Comparison of ENCODE assay signal across 8 cellular contexts in the genomic region with DNA sequence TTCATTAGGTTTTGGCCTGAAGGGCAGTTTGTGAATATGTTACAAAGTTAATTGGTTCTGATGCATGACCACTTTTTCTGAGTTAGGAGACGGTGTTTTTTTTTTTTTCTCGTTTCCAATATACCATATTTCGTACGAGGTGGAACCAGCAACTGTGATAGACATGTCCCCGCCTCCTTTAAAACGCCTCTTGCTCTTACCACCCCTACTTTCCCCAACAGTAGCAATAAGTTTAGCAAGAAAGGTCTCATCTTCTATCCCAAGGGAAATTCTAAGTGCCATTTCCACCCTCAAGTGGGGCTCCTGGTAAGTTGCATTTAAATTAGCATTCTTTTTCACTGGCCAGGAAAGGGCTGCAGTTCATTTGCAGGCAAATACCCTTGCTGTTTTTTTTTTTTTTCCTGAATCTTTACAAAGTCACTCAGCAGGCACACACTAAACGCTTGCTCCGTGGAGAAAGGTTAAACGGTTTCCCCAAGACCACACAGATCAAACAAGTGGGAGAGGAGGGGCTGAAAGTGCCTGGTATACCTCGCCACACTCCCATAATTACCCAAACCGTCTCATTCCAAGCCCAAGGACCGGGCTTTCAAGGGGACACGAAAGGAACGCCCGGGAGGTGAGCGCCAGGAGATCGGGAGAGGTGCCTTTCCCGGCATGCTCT. TPM values are rescaled to one million over a fixed set of nuclear protein-coding genes. Genes with fewer than 3 reads are reported as not detected.
A peak's percentile ranks its signal among the peaks of the same experiment; 100 is the strongest.
DNase-seq lines count a peak whose midpoint lies in the region; ATAC-seq and TF ChIP-seq lines count a peak whose summit lies in the region.

No MANE protein-coding gene starts in this region.

- no peaks in the 10 kb centered on the region for H3K4me1 ChIP-seq in ES-I3 (ENCODE audit: insufficient read depth, low read length)
- H3K4me1 ChIP-seq in colonic mucosa, result peaks cover 3% of the 10 kb centered on the region
- H3K4me1 ChIP-seq in muscle layer of duodenum (ENCODE audit: control insufficient read depth in 1 of 2, insufficient read depth in 2 of 2, low read length in 2 of 2), result peaks cover 0 to 5% of the 10 kb centered on the region in 2 donors

- intact Hi-C loops in colonic mucosa (cut with DNase I), result no loop called here

- no peak for TF ChIP-seq CTCF in colonic mucosa (IDR thresholded peaks at IDR 0.05)

- ATAC-seq in HG02840 (IDR thresholded peaks at IDR 0.05; ENCODE audit: low FRiP score, unreplicated experiment), result no peak

- H3K9ac ChIP-seq in ES-I3 (ENCODE audit: low read depth, low read length) (peak overlapping the region; percentile 45), colonic mucosa (ENCODE audit: low read depth in 2 of 2, low read length in 2 of 2) (peak overlapping the region; percentile 48 to 72)

- no peaks in the 10 kb centered on the region; the same call in none of the 2 replicates for H3K9me3 ChIP-seq in ES-I3 (ENCODE audit: control insufficient read depth, insufficient read depth, low read length)
- no peaks in the 10 kb centered on the region for H3K9me3 ChIP-seq in colonic mucosa
- no peaks in the 10 kb centered on the region for H3K9me3 ChIP-seq in muscle layer of duodenum (ENCODE audit: control insufficient read depth in 1 of 2, low read length in 2 of 2)

- no peaks in the 10 kb centered on the region for H3K36me3 ChIP-seq in ES-I3 (ENCODE audit: insufficient read depth, low read length)
- no peaks in the 10 kb centered on the region for H3K36me3 ChIP-seq in colonic mucosa
- H3K36me3 ChIP-seq in muscle layer of duodenum (ENCODE audit: control insufficient read depth in 1 of 2, insufficient read depth in 2 of 2, low read length in 2 of 2), result no peaks in the 10 kb centered on the region

- H3K27me3 ChIP-seq in colonic mucosa (no peaks in the 10 kb centered on the region), muscle layer of duodenum (ENCODE audit: low read depth, low read length) (no peaks in the 10 kb centered on the region)

- peak; percentile 66 for DNase-seq in NCI-H146 treated with DMSO at 0.1 percent for 48 hours (lab: John Stamatoyannopoulos, UW; ENCODE audit: unreplicated experiment)
- DNase-seq in colonic mucosa, result no peak
- DNase-seq in effector CD4-positive, alpha-beta T cell, result no peak
- DNase-seq in DMS153 treated with DMSO at 0.1 percent for 48 hours (lab: John Stamatoyannopoulos, UW; ENCODE audit: unreplicated experiment), result no peak
- no peak for DNase-seq in inferior parietal cortex (ENCODE audit: extremely low spot score)

- H3K27ac ChIP-seq in colonic mucosa (no peak overlapping the region), muscle layer of duodenum (ENCODE audit: low read length) (no peak overlapping the region)

- H3K4me3 ChIP-seq in colonic mucosa (peak overlapping the region; percentile 63), muscle layer of duodenum (ENCODE audit: low read depth in 1 of 2, low read length in 2 of 2) (peak overlapping the region; percentile 74 to 80)

RNA-seq across cellular contexts. Expression of a gene that starts 39.5 kb away (rescaled TPM):
- 10 to 100 TPM; 21.8 to 25.8 TPM for total RNA-seq in colonic mucosa
